1 cellular context compared by ENCODE assay signal in the genomic region with DNA sequence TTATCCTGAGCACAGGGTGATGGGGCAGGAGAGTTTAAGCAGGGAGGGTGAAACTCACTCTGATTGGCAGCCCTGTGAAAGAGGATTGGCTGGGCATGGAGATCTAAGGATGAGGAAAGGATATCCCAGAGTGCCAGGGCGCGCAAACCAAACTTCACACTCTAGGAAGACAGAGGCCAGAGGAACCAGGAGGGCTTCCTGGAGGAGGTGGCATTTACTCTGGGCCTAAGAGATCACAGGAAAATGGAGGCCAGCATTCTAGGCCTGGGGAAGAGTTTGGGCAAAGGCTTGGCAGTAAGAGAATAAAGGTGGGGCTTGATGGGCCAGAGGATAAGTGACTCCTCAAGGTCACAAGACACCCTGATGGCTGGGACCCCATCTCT.
TF ChIP-seq lines count a peak whose summit lies in the region.

No MANE protein-coding gene starts in this region.

TF ChIP-seq in GM23338, 12 proteins besides CTCF, POLR2A, EP300 and RAD21 (continued from another document):
- no peak for TF ChIP-seq NANOG (IDR thresholded peaks at IDR 0.05; ENCODE audit: borderline replicate concordance)
- TF ChIP-seq, protein P1, sequence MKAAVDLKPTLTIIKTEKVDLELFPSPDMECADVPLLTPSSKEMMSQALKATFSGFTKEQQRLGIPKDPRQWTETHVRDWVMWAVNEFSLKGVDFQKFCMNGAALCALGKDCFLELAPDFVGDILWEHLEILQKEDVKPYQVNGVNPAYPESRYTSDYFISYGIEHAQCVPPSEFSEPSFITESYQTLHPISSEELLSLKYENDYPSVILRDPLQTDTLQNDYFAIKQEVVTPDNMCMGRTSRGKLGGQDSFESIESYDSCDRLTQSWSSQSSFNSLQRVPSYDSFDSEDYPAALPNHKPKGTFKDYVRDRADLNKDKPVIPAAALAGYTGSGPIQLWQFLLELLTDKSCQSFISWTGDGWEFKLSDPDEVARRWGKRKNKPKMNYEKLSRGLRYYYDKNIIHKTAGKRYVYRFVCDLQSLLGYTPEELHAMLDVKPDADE (IDR thresholded peaks at IDR 0.05): no peak
- no peak for TF ChIP-seq JUNB (IDR thresholded peaks at IDR 0.05; ENCODE audit: unreplicated experiment)
- TF ChIP-seq ZNF114 (CRISPR knock-in tag; IDR thresholded peaks at IDR 0.05): no peak
- TF ChIP-seq, protein P2, sequence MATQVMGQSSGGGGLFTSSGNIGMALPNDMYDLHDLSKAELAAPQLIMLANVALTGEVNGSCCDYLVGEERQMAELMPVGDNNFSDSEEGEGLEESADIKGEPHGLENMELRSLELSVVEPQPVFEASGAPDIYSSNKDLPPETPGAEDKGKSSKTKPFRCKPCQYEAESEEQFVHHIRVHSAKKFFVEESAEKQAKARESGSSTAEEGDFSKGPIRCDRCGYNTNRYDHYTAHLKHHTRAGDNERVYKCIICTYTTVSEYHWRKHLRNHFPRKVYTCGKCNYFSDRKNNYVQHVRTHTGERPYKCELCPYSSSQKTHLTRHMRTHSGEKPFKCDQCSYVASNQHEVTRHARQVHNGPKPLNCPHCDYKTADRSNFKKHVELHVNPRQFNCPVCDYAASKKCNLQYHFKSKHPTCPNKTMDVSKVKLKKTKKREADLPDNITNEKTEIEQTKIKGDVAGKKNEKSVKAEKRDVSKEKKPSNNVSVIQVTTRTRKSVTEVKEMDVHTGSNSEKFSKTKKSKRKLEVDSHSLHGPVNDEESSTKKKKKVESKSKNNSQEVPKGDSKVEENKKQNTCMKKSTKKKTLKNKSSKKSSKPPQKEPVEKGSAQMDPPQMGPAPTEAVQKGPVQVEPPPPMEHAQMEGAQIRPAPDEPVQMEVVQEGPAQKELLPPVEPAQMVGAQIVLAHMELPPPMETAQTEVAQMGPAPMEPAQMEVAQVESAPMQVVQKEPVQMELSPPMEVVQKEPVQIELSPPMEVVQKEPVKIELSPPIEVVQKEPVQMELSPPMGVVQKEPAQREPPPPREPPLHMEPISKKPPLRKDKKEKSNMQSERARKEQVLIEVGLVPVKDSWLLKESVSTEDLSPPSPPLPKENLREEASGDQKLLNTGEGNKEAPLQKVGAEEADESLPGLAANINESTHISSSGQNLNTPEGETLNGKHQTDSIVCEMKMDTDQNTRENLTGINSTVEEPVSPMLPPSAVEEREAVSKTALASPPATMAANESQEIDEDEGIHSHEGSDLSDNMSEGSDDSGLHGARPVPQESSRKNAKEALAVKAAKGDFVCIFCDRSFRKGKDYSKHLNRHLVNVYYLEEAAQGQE (IDR thresholded peaks at IDR 0.05; ENCODE audit: unreplicated experiment): no peak
- TF ChIP-seq EZH2 (IDR thresholded peaks at IDR 0.05; ENCODE audit: low read depth, unreplicated experiment): no peak
- no peak for TF ChIP-seq STAT1 (IDR thresholded peaks at IDR 0.05; ENCODE audit: unreplicated experiment)
- TF ChIP-seq, protein P3, sequence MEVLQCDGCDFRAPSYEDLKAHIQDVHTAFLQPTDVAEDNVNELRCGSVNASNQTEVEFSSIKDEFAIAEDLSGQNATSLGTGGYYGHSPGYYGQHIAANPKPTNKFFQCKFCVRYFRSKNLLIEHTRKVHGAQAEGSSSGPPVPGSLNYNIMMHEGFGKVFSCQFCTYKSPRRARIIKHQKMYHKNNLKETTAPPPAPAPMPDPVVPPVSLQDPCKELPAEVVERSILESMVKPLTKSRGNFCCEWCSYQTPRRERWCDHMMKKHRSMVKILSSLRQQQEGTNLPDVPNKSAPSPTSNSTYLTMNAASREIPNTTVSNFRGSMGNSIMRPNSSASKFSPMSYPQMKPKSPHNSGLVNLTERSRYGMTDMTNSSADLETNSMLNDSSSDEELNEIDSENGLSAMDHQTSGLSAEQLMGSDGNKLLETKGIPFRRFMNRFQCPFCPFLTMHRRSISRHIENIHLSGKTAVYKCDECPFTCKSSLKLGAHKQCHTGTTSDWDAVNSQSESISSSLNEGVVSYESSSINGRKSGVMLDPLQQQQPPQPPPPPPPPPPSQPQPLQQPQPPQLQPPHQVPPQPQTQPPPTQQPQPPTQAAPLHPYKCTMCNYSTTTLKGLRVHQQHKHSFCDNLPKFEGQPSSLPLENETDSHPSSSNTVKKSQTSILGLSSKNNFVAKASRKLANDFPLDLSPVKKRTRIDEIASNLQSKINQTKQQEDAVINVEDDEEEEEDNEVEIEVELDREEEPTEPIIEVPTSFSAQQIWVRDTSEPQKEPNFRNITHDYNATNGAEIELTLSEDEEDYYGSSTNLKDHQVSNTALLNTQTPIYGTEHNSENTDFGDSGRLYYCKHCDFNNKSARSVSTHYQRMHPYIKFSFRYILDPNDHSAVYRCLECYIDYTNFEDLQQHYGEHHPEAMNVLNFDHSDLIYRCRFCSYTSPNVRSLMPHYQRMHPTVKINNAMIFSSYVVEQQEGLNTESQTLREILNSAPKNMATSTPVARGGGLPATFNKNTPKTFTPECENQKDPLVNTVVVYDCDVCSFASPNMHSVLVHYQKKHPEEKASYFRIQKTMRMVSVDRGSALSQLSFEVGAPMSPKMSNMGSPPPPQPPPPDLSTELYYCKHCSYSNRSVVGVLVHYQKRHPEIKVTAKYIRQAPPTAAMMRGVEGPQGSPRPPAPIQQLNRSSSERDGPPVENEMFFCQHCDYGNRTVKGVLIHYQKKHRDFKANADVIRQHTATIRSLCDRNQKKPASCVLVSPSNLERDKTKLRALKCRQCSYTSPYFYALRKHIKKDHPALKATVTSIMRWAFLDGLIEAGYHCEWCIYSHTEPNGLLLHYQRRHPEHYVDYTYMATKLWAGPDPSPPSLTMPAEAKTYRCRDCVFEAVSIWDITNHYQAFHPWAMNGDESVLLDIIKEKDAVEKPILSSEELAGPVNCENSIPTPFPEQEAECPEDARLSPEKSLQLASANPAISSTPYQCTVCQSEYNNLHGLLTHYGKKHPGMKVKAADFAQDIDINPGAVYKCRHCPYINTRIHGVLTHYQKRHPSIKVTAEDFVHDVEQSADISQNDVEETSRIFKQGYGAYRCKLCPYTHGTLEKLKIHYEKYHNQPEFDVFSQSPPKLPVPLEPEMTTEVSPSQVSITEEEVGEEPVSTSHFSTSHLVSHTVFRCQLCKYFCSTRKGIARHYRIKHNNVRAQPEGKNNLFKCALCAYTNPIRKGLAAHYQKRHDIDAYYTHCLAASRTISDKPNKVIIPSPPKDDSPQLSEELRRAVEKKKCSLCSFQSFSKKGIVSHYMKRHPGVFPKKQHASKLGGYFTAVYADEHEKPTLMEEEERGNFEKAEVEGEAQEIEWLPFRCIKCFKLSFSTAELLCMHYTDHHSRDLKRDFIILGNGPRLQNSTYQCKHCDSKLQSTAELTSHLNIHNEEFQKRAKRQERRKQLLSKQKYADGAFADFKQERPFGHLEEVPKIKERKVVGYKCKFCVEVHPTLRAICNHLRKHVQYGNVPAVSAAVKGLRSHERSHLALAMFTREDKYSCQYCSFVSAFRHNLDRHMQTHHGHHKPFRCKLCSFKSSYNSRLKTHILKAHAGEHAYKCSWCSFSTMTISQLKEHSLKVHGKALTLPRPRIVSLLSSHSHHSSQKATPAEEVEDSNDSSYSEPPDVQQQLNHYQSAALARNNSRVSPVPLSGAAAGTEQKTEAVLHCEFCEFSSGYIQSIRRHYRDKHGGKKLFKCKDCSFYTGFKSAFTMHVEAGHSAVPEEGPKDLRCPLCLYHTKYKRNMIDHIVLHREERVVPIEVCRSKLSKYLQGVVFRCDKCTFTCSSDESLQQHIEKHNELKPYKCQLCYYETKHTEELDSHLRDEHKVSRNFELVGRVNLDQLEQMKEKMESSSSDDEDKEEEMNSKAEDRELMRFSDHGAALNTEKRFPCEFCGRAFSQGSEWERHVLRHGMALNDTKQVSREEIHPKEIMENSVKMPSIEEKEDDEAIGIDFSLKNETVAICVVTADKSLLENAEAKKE (CRISPR knock-in tag; IDR thresholded peaks at IDR 0.05): no peak
